In genomic region chr13:49374585-49375290, GRCh38 we compare ENCODE assay signal across 12 cellular contexts.
A peak's percentile ranks its signal among the peaks of the same experiment; 100 is the strongest.
DNase-seq lines count a peak whose midpoint lies in the region; ATAC-seq and TF ChIP-seq lines count a peak whose summit lies in the region.
"Had no signal": no experiment of that assay in that cellular context is flagged by ENCODE, and none has a peak within 500 bp of the region (broad histone marks: within the 10 kb centered on the region; RNA-seq: fewer than 3 reads in every experiment).

No MANE protein-coding gene starts in this region.

- H3K4me1 ChIP-seq in transverse colon: peaks cover 0 to 26% (median 3%) of the 10 kb centered on the region in 4 donors

- H3K27ac Mint-ChIP-seq in chondrocyte (ENCODE audit: unreplicated experiment) (peak overlapping the region; percentile 58), osteocyte (ENCODE audit: unreplicated experiment) (peak overlapping the region; percentile 1)
- peak overlapping the region in 1 of 2 donors; percentile 14 for H3K27ac Mint-ChIP-seq in effector memory CD8-positive, alpha-beta T cell
- H3K27ac Mint-ChIP-seq in activated naive CD4-positive, alpha-beta T cell treated with anti-CD3 and anti-CD28 coated beads, Interleukin-2, amount 10 ng/mL, durations not matched to agents 7 days and 5 days: no peak overlapping the region

- WGBS in transverse colon (ENCODE audit: low coverage in 1 of 2), 2 donors: 69 to 78% methylated on average over 4 of the region's 4 CpGs

- H3K27ac ChIP-seq in transverse colon: peak overlapping the region in 1 of 4 donors; percentile 23

- in situ Hi-C loops in transverse colon (cut with MboI; ENCODE audit: low pct_ligation_motif_present in 1 of 4, low pct_unique_long_range_greater_than_20kb in 1 of 4, low sequenced_read_pairs in 3 of 4): no loop called here

- H3K9me3 ChIP-seq in transverse colon: no peaks in the 10 kb centered on the region
- H3K9me3 ChIP-seq: gastroesophageal sphincter had no signal

- ATAC-seq in effector memory CD8-positive, alpha-beta T cell (replicated peaks): no peak
- ATAC-seq in GM19324 (IDR thresholded peaks at IDR 0.05; ENCODE audit: low FRiP score, unreplicated experiment): no peak
- ATAC-seq: gastroesophageal sphincter had no signal

- H3K4me3 Mint-ChIP-seq in chondrocyte (ENCODE audit: unreplicated experiment): no peak overlapping the region
- H3K4me3 Mint-ChIP-seq in osteocyte (ENCODE audit: unreplicated experiment): no peak overlapping the region
- H3K4me3 Mint-ChIP-seq in effector memory CD8-positive, alpha-beta T cell: no peak overlapping the region
- H3K4me3 Mint-ChIP-seq in activated naive CD4-positive, alpha-beta T cell treated with anti-CD3 and anti-CD28 coated beads, Interleukin-2, amount 10 ng/mL, durations not matched to agents 7 days and 5 days: no peak overlapping the region

- H3K4me1 Mint-ChIP-seq in chondrocyte (ENCODE audit: low read depth) (peaks cover 41% of the 10 kb centered on the region), osteocyte (ENCODE audit: unreplicated experiment) (peaks cover 39% of the 10 kb centered on the region)
- H3K4me1 Mint-ChIP-seq in effector memory CD8-positive, alpha-beta T cell (ENCODE audit: low read depth in 2 of 2): no peaks in the 10 kb centered on the region
- H3K4me1 Mint-ChIP-seq in activated naive CD4-positive, alpha-beta T cell treated with anti-CD3 and anti-CD28 coated beads, Interleukin-2, amount 10 ng/mL, durations not matched to agents 7 days and 5 days: peaks cover 15% of the 10 kb centered on the region

- no peak overlapping the region for H3K4me3 ChIP-seq in transverse colon
- H3K4me3 ChIP-seq: gastroesophageal sphincter had no signal

- no peaks in the 10 kb centered on the region for H3K9me3 Mint-ChIP-seq in chondrocyte (ENCODE audit: low read depth)
- no peaks in the 10 kb centered on the region for H3K9me3 Mint-ChIP-seq in osteocyte (ENCODE audit: unreplicated experiment)
- H3K9me3 Mint-ChIP-seq in effector memory CD8-positive, alpha-beta T cell: no peaks in the 10 kb centered on the region
- no peaks in the 10 kb centered on the region for H3K9me3 Mint-ChIP-seq in activated naive CD4-positive, alpha-beta T cell treated with anti-CD3 and anti-CD28 coated beads, Interleukin-2, amount 10 ng/mL, durations not matched to agents 7 days and 5 days

- H3K36me3 Mint-ChIP-seq in chondrocyte (ENCODE audit: low read depth) (no peaks in the 10 kb centered on the region), osteocyte (ENCODE audit: unreplicated experiment) (no peaks in the 10 kb centered on the region)
- H3K36me3 Mint-ChIP-seq in effector memory CD8-positive, alpha-beta T cell (ENCODE audit: insufficient read depth): peaks cover 4% of the 10 kb centered on the region
- no peaks in the 10 kb centered on the region for H3K36me3 Mint-ChIP-seq in activated naive CD4-positive, alpha-beta T cell treated with anti-CD3 and anti-CD28 coated beads, Interleukin-2, amount 10 ng/mL, durations not matched to agents 7 days and 5 days

- TF ChIP-seq CTCF in chondrocyte (IDR thresholded peaks at IDR 0.05) (no peak), osteocyte (IDR thresholded peaks at IDR 0.05) (no peak), transverse colon (IDR thresholded peaks at IDR 0.05) (no peak)

- TF ChIP-seq EP300 in transverse colon (IDR thresholded peaks at IDR 0.05; ENCODE audit: low read depth): no peak

- H3K36me3 ChIP-seq in transverse colon: peaks cover 0 to 4% (median 0%) of the 10 kb centered on the region in 4 donors

- TF ChIP-seq POLR2A in transverse colon (IDR thresholded peaks at IDR 0.05): no peak

- intact Hi-C loops in transverse colon (cut with DNase I; ENCODE audit: low total_unique reads): no loop called here

- no peaks in the 10 kb centered on the region for H3K27me3 ChIP-seq in transverse colon
- H3K27me3 ChIP-seq: gastroesophageal sphincter had no signal

- CTCF ChIA-PET in activated naive CD4-positive, alpha-beta T cell treated with anti-CD3 and anti-CD28 coated beads, Interleukin-2, amount 10 ng/mL, durations not matched to agents 7 days and 5 days (lab: Charles Lee): no interaction called here

- DNase-seq in Daoy (ENCODE audit: low read depth) (peak; percentile 78), MV-4-11 (lab: John Stamatoyannopoulos, UW) (peak; percentile 31), chondrocyte (ENCODE audit: low spot score) (no peak), osteocyte (ENCODE audit: extremely low spot score, unreplicated experiment) (no peak), transverse colon (no peak)
- DNase-seq in effector memory CD8-positive, alpha-beta T cell: no peak
- no peak for DNase-seq in activated naive CD4-positive, alpha-beta T cell treated with anti-CD3 and anti-CD28 coated beads, Interleukin-2, amount 10 ng/mL, durations not matched to agents 7 days and 5 days
- DNase-seq: activated gamma-delta T cell, DND-41, T-helper 9 cell had no signal

- H3K27me3 Mint-ChIP-seq in chondrocyte (ENCODE audit: low read depth) (no peaks in the 10 kb centered on the region), osteocyte (ENCODE audit: unreplicated experiment) (no peaks in the 10 kb centered on the region)
- H3K27me3 Mint-ChIP-seq in effector memory CD8-positive, alpha-beta T cell: no peaks in the 10 kb centered on the region
- H3K27me3 Mint-ChIP-seq in activated naive CD4-positive, alpha-beta T cell treated with anti-CD3 and anti-CD28 coated beads, Interleukin-2, amount 10 ng/mL, durations not matched to agents 7 days and 5 days: peaks cover 4% of the 10 kb centered on the region

Comparison
In these comparisons a context has a peak if more than half of its experiments do, and no peak if none do; other contexts are left out.
1. DNase-seq: peak in Daoy (single experiment) and MV-4-11 (single experiment); none in chondrocyte (single experiment), osteocyte (single experiment), transverse colon (single experiment), effector memory CD8-positive, alpha-beta T cell (0 of 3) and activated naive CD4-positive, alpha-beta T cell treated with anti-CD3 and anti-CD28 coated beads, Interleukin-2, amount 10 ng/mL, durations not matched to agents 7 days and 5 days (single experiment).